ENCODE assay signal across 18 cellular contexts in genomic region chr1:6221210-6221784, GRCh38. TPM values are rescaled to one million over a fixed set of nuclear protein-coding genes. Genes with fewer than 3 reads are reported as not detected.
DNase-seq lines count a peak whose midpoint lies in the region; ATAC-seq, FAIRE-seq and TF ChIP-seq lines count a peak whose summit lies in the region.
"Had no signal": no experiment of that assay in that cellular context is flagged by ENCODE, and none has a peak within 500 bp of the region (broad histone marks: within the 10 kb centered on the region; RNA-seq: fewer than 3 reads in every experiment).

No MANE protein-coding gene starts in this region.

- H4K20me1 ChIP-seq in HCT116 (ENCODE audit: insufficient read depth) (no peaks in the 10 kb centered on the region; the same call in 1 of the 2 replicates), K562 (replicated peaks; ENCODE audit: control insufficient read depth, insufficient read depth, low read length) (0 out of 2 replicates have a peak, but pooled peaks cover 7% of the 10 kb centered on the region), neural progenitor cell (ENCODE audit: low read depth) (peaks cover 26% of the 10 kb centered on the region)

- H3K4me3 ChIP-seq in breast epithelium (no peak overlapping the region), HCT116 (replicated peaks in 1 of 2; ENCODE audit: low read depth in 1 of 2, low read length in 2 of 2) (no peak overlapping the region), K562 (no peak overlapping the region), neural progenitor cell (no peak overlapping the region), vagina (no peak overlapping the region)

- H3K9me3 Mint-ChIP-seq in MCF 10A (ENCODE audit: unreplicated experiment) (no peaks in the 10 kb centered on the region), neural progenitor cell (no peaks in the 10 kb centered on the region)
- no peaks in the 10 kb centered on the region for H3K9me3 Mint-ChIP-seq in CD4-positive, alpha-beta T cell

- H3K4me1 ChIP-seq in breast epithelium (no peaks in the 10 kb centered on the region), HCT116 (ENCODE audit: control insufficient read depth in 1 of 2, insufficient read depth in 2 of 2, low read length in 2 of 2) (peaks cover 76 to 85% of the 10 kb centered on the region in 2 experiments), K562 (replicated peaks in 1 of 2; ENCODE audit: control insufficient read depth in 2 of 2, insufficient read depth in 2 of 2, low read length in 2 of 2) (peaks cover 0 to 6% of the 10 kb centered on the region in 2 experiments; a peak in 2 of 5 replicates), neural progenitor cell (no peaks in the 10 kb centered on the region), vagina (peaks cover 10% of the 10 kb centered on the region)

- WGBS in K562 (ENCODE audit: insufficient coverage, low coverage, missing lambda C conversion rate): 94% methylated on average over 12 of the region's 12 CpGs

- ATAC-seq in HCT116 (no peak), K562 (no peak)
- no peak for ATAC-seq in CD4-positive, alpha-beta T cell (ENCODE audit: poor library complexity)

- H3K9me2 ChIP-seq in HCT116 (ENCODE audit: insufficient read depth): no peaks in the 10 kb centered on the region

- BruUV-seq in MCF 10A (replicated peaks; lab: Mats Ljungman, UMichigan) (TSS peak; percentile 12), HCT116 (replicated peaks; lab: Mats Ljungman, UMichigan) (no TSS peak), K562 (replicated peaks; lab: Mats Ljungman, UMichigan) (no TSS peak)

- TF ChIP-seq RAD21 in HCT116 (IDR thresholded peaks at IDR 0.05; ENCODE audit: low read depth) (no peak), K562 (CRISPR knock-in tag; conservative IDR thresholded peaks at IDR 0.05 in 1 of 2, IDR thresholded peaks at IDR 0.05 in 1 of 2) (no peak)

- no peak for FAIRE-seq in K562 (lab: Jason Lieb, UNC)
- FAIRE-seq: G401.6 had no signal

- H3K27me3 ChIP-seq in breast epithelium (no peaks in the 10 kb centered on the region), HCT116 (ENCODE audit: insufficient read depth, low read length) (no peaks in the 10 kb centered on the region), K562 (ENCODE audit: control insufficient read depth in 2 of 2, insufficient read depth in 2 of 2, low read length in 2 of 2) (no peaks in the 10 kb centered on the region), neural progenitor cell (no peaks in the 10 kb centered on the region), vagina (no peaks in the 10 kb centered on the region)
- no peaks in the 10 kb centered on the region for H3K27me3 ChIP-seq in CD4-positive, alpha-beta T cell (ENCODE audit: control insufficient read depth, insufficient read depth, low read length)

- no peaks in the 10 kb centered on the region for H3K27me3 Mint-ChIP-seq in MCF 10A (ENCODE audit: insufficient read depth, unreplicated experiment)
- peaks cover 5% of the 10 kb centered on the region for H3K27me3 Mint-ChIP-seq in neural progenitor cell (ENCODE audit: insufficient read depth, low read depth)
- peaks cover 7% of the 10 kb centered on the region for H3K27me3 Mint-ChIP-seq in CD4-positive, alpha-beta T cell

- peaks cover 38% of the 10 kb centered on the region for H3K36me3 Mint-ChIP-seq in MCF 10A (ENCODE audit: insufficient read depth, unreplicated experiment)
- peaks cover 25% of the 10 kb centered on the region for H3K36me3 Mint-ChIP-seq in neural progenitor cell
- peaks cover 38% of the 10 kb centered on the region for H3K36me3 Mint-ChIP-seq in CD4-positive, alpha-beta T cell (ENCODE audit: low read depth)

- no peaks in the 10 kb centered on the region for H3K9me1 ChIP-seq in K562 (ENCODE audit: control insufficient read depth, insufficient read depth, low read length)

- CTCF ChIA-PET in MCF 10A (lab: Yijun Ruan, JAX): interaction anchor here (0.6 to 1.2 kb wide), 2 partner anchors 14 to 33 kb away, joined by 3 read pairs; no protein-coding TSS in a partner anchor
- CTCF ChIA-PET in HCT116 (lab: Charles Lee): interaction anchor here (0.8 to 6.5 kb wide), 2 partner anchors 16 to 17 kb away, joined by 3 to 44 read pairs; partner anchors contain the start of gene RNF207
- CTCF ChIA-PET in K562 (lab: Yijun Ruan, JAX; ENCODE audit: low intra/inter-chr PET ratio): no interaction called here
- CTCF ChIA-PET in CD4-positive, alpha-beta T cell (lab: Charles Lee): no interaction called here

- peaks cover 37% of the 10 kb centered on the region for H3K79me2 ChIP-seq in HCT116 (ENCODE audit: insufficient read depth, low read length)
- no peaks in the 10 kb centered on the region; the same call in 2 of the 3 replicates for H3K79me2 ChIP-seq in K562 (ENCODE audit: control insufficient read depth, insufficient read depth, low read length)
- H3K79me2 ChIP-seq in neural progenitor cell (ENCODE audit: low read depth): peaks cover under 1% of the 10 kb centered on the region

- H3F3A ChIP-seq in neural progenitor cell (ENCODE audit: low read depth): peaks cover 21% of the 10 kb centered on the region

- peaks cover 9% of the 10 kb centered on the region for H3K4me1 Mint-ChIP-seq in MCF 10A (ENCODE audit: insufficient read depth, unreplicated experiment)
- peaks cover 21% of the 10 kb centered on the region for H3K4me1 Mint-ChIP-seq in neural progenitor cell
- no peaks in the 10 kb centered on the region for H3K4me1 Mint-ChIP-seq in CD4-positive, alpha-beta T cell (ENCODE audit: low read depth)

- H2AFZ ChIP-seq in HCT116 (ENCODE audit: low read depth, low read length, poor library complexity, severe bottlenecking): no peak overlapping the region
- no peak overlapping the region for H2AFZ ChIP-seq in K562 (ENCODE audit: low read depth, low read length)
- no peak overlapping the region for H2AFZ ChIP-seq in neural progenitor cell (replicated peaks)

- TF ChIP-seq POLR2A in breast epithelium (IDR thresholded peaks at IDR 0.05) (no peak), HCT116 (IDR thresholded peaks at IDR 0.05; ENCODE audit: borderline replicate concordance, extremely low read depth, insufficient read depth, insufficient read length) (no peak), K562 (conservative IDR thresholded peaks at IDR 0.05) (peak; percentile 38; the same call in 1 of the 2 replicates), vagina (IDR thresholded peaks at IDR 0.05) (no peak)

- POLR2A ChIA-PET in MCF 10A (lab: Yijun Ruan, JAX): interaction anchor here (0.7 to 2.1 kb wide), 5 partner anchors 10 to 23 kb away, joined by 3 to 18 read pairs (median 3); partner anchors contain the start of gene ICMT
- POLR2A ChIA-PET in HCT116 (lab: Charles Lee): interaction anchor here (1.2 to 1.6 kb wide), 5 partner anchors 10 to 17 kb away, joined by 3 to 11 read pairs (median 4); partner anchors contain the start of gene RNF207
- POLR2A ChIA-PET in K562 (lab: Yijun Ruan, JAX): interaction anchor here (0.6 to 2.5 kb wide), 6 partner anchors 14 to 228 kb away, joined by 3 to 9 read pairs (median 3); partner anchors contain the start of gene ICMT
- POLR2A ChIA-PET in CD4-positive, alpha-beta T cell (lab: Charles Lee): no interaction called here

- intact Hi-C loops in MCF 10A (cut with micrococcal nuclease): no loop called here
- intact Hi-C loops in breast epithelium (cut with DNase I; ENCODE audit: low total_unique reads): no loop called here
- intact Hi-C loops in HCT116 (cut with micrococcal nuclease): no loop called here
- intact Hi-C loops in K562 (cut with micrococcal nuclease): no loop called here
- intact Hi-C loops in vagina (cut with DNase I): no loop called here
- intact Hi-C loops in CD4-positive, alpha-beta T cell (cut with DNase I, micrococcal nuclease): no loop called here

- in situ Hi-C loops in K562 (cut with MboI): no loop called here

- H3K27ac Mint-ChIP-seq in MCF 10A (ENCODE audit: low read depth, unreplicated experiment): no peak overlapping the region
- H3K27ac Mint-ChIP-seq in neural progenitor cell: no peak overlapping the region
- H3K27ac Mint-ChIP-seq in CD4-positive, alpha-beta T cell: no peak overlapping the region

- H3K27ac ChIP-seq in breast epithelium (no peak overlapping the region), HCT116 (ENCODE audit: low read depth, low read length) (peak overlapping the region; percentile 89), K562 (ENCODE audit: extremely low read depth, low read depth, low read length) (no peak overlapping the region), neural progenitor cell (no peak overlapping the region), vagina (no peak overlapping the region)
- H3K27ac ChIP-seq in CD4-positive, alpha-beta T cell (ENCODE audit: low read depth, low read length): no peak overlapping the region

- no peak for TF ChIP-seq EP300 in K562 (IDR thresholded peaks at IDR 0.05; ENCODE audit: low read length)

- H3K4me3 Mint-ChIP-seq in MCF 10A (ENCODE audit: unreplicated experiment) (no peak overlapping the region), neural progenitor cell (no peak overlapping the region)
- H3K4me3 Mint-ChIP-seq in CD4-positive, alpha-beta T cell: no peak overlapping the region

- RAD21 ChIA-PET in HCT116 (lab: Charles Lee; ENCODE audit: low non-redundant PET in 1 of 2, low total read pairs in 2 of 2, uncharacterized antibody in 2 of 2, unreplicated experiment in 2 of 2): no interaction called here

- H3K9me3 ChIP-seq in breast epithelium: no peaks in the 10 kb centered on the region
- no peaks in the 10 kb centered on the region for H3K9me3 ChIP-seq in HCT116 (ENCODE audit: control insufficient read depth in 1 of 2, insufficient read depth in 1 of 2, low read depth in 1 of 2, low read length in 2 of 2)
- H3K9me3 ChIP-seq in K562 (replicated peaks; ENCODE audit: control insufficient read depth, insufficient read depth, low read depth, low read length): no peaks in the 10 kb centered on the region
- no peaks in the 10 kb centered on the region for H3K9me3 ChIP-seq in neural progenitor cell (ENCODE audit: low read depth)
- H3K9me3 ChIP-seq in vagina: no peaks in the 10 kb centered on the region
- no peaks in the 10 kb centered on the region for H3K9me3 ChIP-seq in CD4-positive, alpha-beta T cell (ENCODE audit: control insufficient read depth, low read length)

- no peak for DNase-seq in MCF 10A (ENCODE audit: unreplicated experiment)
- DNase-seq in breast epithelium (ENCODE audit: low spot score in 2 of 2): no peak
- DNase-seq in HCT116 (ENCODE audit: low read depth, low spot score): no peak
- DNase-seq in K562 (ENCODE audit: extremely low read depth in 1 of 4, low spot score in 3 of 4): no peak
- no peak for DNase-seq in neural progenitor cell (ENCODE audit: low spot score)
- no peak for DNase-seq in vagina (ENCODE audit: extremely low spot score in 2 of 2)
- no peak for DNase-seq in GM10266 (ENCODE audit: extremely low spot score)
- DNase-seq in CD4-positive, alpha-beta T cell: no peak
- DNase-seq: C1 segment of cervical spinal cord, DND-41, KBM-7, NCI-H146, NCI-H2081 treated with DMSO at 0.1 percent for 48 hours, SIG-M5 had no signal

- H3K4me2 ChIP-seq in HCT116 (ENCODE audit: low read length) (peak overlapping the region; percentile 80), K562 (ENCODE audit: insufficient read depth, low read length) (no peak overlapping the region), neural progenitor cell (no peak overlapping the region)

- H3K9ac ChIP-seq in HCT116 (ENCODE audit: low read length) (peak overlapping the region; percentile 67), K562 (ENCODE audit: insufficient read depth in 1 of 2, low read depth in 2 of 2, low read length in 2 of 2) (no peak overlapping the region), neural progenitor cell (peak overlapping the region; percentile 42)

- TF ChIP-seq CTCF in MCF 10A (IDR thresholded peaks at IDR 0.05; ENCODE audit: unreplicated experiment): no peak
- no peak for TF ChIP-seq CTCF in breast epithelium (IDR thresholded peaks at IDR 0.05)
- TF ChIP-seq CTCF in HCT116 (IDR thresholded peaks at IDR 0.05 in 2 of 3, conservative IDR thresholded peaks at IDR 0.05 in 1 of 3; ENCODE audit: borderline replicate concordance in 1 of 3, insufficient read depth in 1 of 3, low read depth in 2 of 3, low read length in 2 of 3): no peak
- no peak for TF ChIP-seq CTCF in K562 (IDR thresholded peaks at IDR 0.05 in 2 of 3, conservative IDR thresholded peaks at IDR 0.05 in 1 of 3; ENCODE audit: insufficient read depth in 2 of 3, low read depth in 1 of 3, low read length in 3 of 3)
- TF ChIP-seq CTCF in neural progenitor cell (IDR thresholded peaks at IDR 0.05): no peak
- TF ChIP-seq CTCF in vagina (IDR thresholded peaks at IDR 0.05): no peak
- no peak for TF ChIP-seq CTCF in GM10266 (IDR thresholded peaks at IDR 0.05; ENCODE audit: control insufficient read depth, insufficient read depth, low read depth, missing control alignments)
- no peak for TF ChIP-seq CTCF in CD4-positive, alpha-beta T cell (IDR thresholded peaks at IDR 0.05)

- H3K36me3 ChIP-seq in breast epithelium: no peaks in the 10 kb centered on the region
- peaks cover 4 to 34% of the 10 kb centered on the region in 2 experiments; a peak in 2 of 4 replicates for H3K36me3 ChIP-seq in HCT116 (ENCODE audit: control insufficient read depth in 1 of 2, insufficient read depth in 2 of 2, low read length in 2 of 2)
- peaks cover 67% of the 10 kb centered on the region; the same call in 2 of the 3 replicates for H3K36me3 ChIP-seq in K562 (ENCODE audit: control insufficient read depth, insufficient read depth, low read length)
- no peaks in the 10 kb centered on the region for H3K36me3 ChIP-seq in neural progenitor cell
- H3K36me3 ChIP-seq in vagina: peaks cover 0 to 32% of the 10 kb centered on the region in 2 donors

RNA-seq across cellular contexts. Expression of gene ICMT, which starts 14.5 kb away (rescaled TPM):
- total RNA-seq in MCF 10A (2022) (26.5 and 28.3 TPM in 2 replicates), breast epithelium (10 to 100 TPM; 54.0 to 61.6 (median 54.7) TPM), HCT116 (2021; ENCODE audit: unreplicated experiment) (70.9 TPM), K562 (2014; rRNA removed) (58.3 and 62.9 TPM in 2 replicates), K562 (2014; rRNA removed; fragmentation: Illumina TruSeq; extraction: Trizol) (56.6 and 58.2 TPM in 2 replicates), K562 (2015; rRNA removed; fragmentation: Illumina TruSeq; extraction: Trizol) (63.3 and 67.4 TPM in 2 replicates), K562 (2021) (63.7 and 74.3 TPM in 2 replicates), neural progenitor cell (ENCODE audit: low replicate concordance) (88.4 and 118 TPM in 2 replicates), vagina (43.2 TPM)
- 33.0 and 41.7 TPM in 2 replicates for polyA plus RNA-seq in HCT116 (2012)
- 34.2 and 46.4 TPM in 2 replicates for total RNA-seq in K562 (2011; cell fraction: chromatin; rRNA removed; ENCODE audit: low replicate concordance)
- 48.3 and 55.9 TPM in 2 replicates for total RNA-seq in K562 (2011; cell fraction: nucleolus; rRNA removed)
- total RNA-seq in K562 (2011; cell fraction: nucleoplasm; rRNA removed): 56.2 and 77.6 TPM in 2 replicates
- polyA plus RNA-seq in K562 (2011; rRNA removed) (36.2 and 49.5 TPM in 2 replicates), K562 (2014; fragmentation: Illumina TruSeq; extraction: Trizol) (48.5 and 57.1 TPM in 2 replicates), K562 (2014; fragmentation: Nextera tagmentation; extraction: Ambion mirVana) (1 to 10 TPM; 4.3 to 6.3 TPM), K562 (2014; rRNA removed) (41.5 and 50.0 TPM in 2 replicates)
- polyA plus RNA-seq in K562 (2011; cell fraction: cytosol; rRNA removed): 46.0 and 48.8 TPM in 2 replicates
- 20.4 and 21.7 TPM in 2 replicates for polyA plus RNA-seq in K562 (2011; cell fraction: nucleus; rRNA removed)
- polyA plus RNA-seq in K562 (2012): 43.1 and 44.0 TPM in 2 replicates
- 59.8 and 70.6 TPM in 2 replicates for polyA minus RNA-seq in K562 (2011; rRNA and poly(A)+ RNA removed)
- 38.5 and 45.1 TPM in 2 replicates for polyA minus RNA-seq in K562 (2011; cell fraction: cytosol; rRNA and poly(A)+ RNA removed)
- polyA minus RNA-seq in K562 (2011; cell fraction: nucleus; rRNA and poly(A)+ RNA removed): 12.3 and 16.6 TPM in 2 replicates
- 1 to 10 TPM; 1.7 to 3.0 TPM for total RNA-seq in CD4-positive, alpha-beta T cell

RNA-seq across cellular contexts. Expression of gene RNF207, which starts 15.4 kb away (rescaled TPM):
- 6.2 and 12.4 TPM in 2 replicates for total RNA-seq in MCF 10A (2022)
- total RNA-seq in breast epithelium: 10 to 100 TPM in 2 of 3 donors, 1 to 10 TPM in 1; 2.7 to 32.4 (median 29.9) TPM
- 61.2 TPM for total RNA-seq in HCT116 (2021; ENCODE audit: unreplicated experiment)
- 28.4 and 32.1 TPM in 2 replicates for polyA plus RNA-seq in HCT116 (2012)
- total RNA-seq in K562 (2011; cell fraction: chromatin; rRNA removed; ENCODE audit: low replicate concordance): 82.0 and 222 TPM in 2 replicates
- 147 and 149 TPM in 2 replicates for total RNA-seq in K562 (2011; cell fraction: nucleolus; rRNA removed)
- 90.3 and 94.3 TPM in 2 replicates for total RNA-seq in K562 (2011; cell fraction: nucleoplasm; rRNA removed)
- total RNA-seq in K562 (2014; rRNA removed): 16.8 and 17.8 TPM in 2 replicates
- 5.3 and 7.0 TPM in 2 replicates for total RNA-seq in K562 (2014; rRNA removed; fragmentation: Illumina TruSeq; extraction: Trizol)
- total RNA-seq in K562 (2015; rRNA removed; fragmentation: Illumina TruSeq; extraction: Trizol): 10.9 and 12.9 TPM in 2 replicates
- total RNA-seq in K562 (2021): 21.7 and 26.6 TPM in 2 replicates
- polyA plus RNA-seq in K562 (2011; rRNA removed): 10.8 and 17.6 TPM in 2 replicates
- 7.7 and 14.1 TPM in 2 replicates for polyA plus RNA-seq in K562 (2011; cell fraction: cytosol; rRNA removed)
- 96.4 and 160 TPM in 2 replicates for polyA plus RNA-seq in K562 (2011; cell fraction: nucleus; rRNA removed)
- polyA plus RNA-seq in K562 (2012): 12.5 and 17.6 TPM in 2 replicates
- polyA plus RNA-seq in K562 (2014; fragmentation: Illumina TruSeq; extraction: Trizol): 13.4 and 14.7 TPM in 2 replicates
- 1 to 10 TPM; 2.7 to 4.3 TPM for polyA plus RNA-seq in K562 (2014; fragmentation: Nextera tagmentation; extraction: Ambion mirVana)
- polyA plus RNA-seq in K562 (2014; rRNA removed): 30.6 and 37.1 TPM in 2 replicates
- polyA minus RNA-seq in K562 (2011; rRNA and poly(A)+ RNA removed): 4.7 and 5.8 TPM in 2 replicates
- 9.4 and 12.2 TPM in 2 replicates for polyA minus RNA-seq in K562 (2011; cell fraction: cytosol; rRNA and poly(A)+ RNA removed)
- polyA minus RNA-seq in K562 (2011; cell fraction: nucleus; rRNA and poly(A)+ RNA removed): 44.0 and 47.4 TPM in 2 replicates
- 3.1 and 5.9 TPM in 2 replicates for total RNA-seq in neural progenitor cell (ENCODE audit: low replicate concordance)
- 19.4 TPM for total RNA-seq in vagina
- total RNA-seq in CD4-positive, alpha-beta T cell: 1 to 10 TPM; 5.4 to 6.8 TPM

RNA-seq across cellular contexts. Expression of gene RPL22, which starts 21.9 kb away (rescaled TPM):
- total RNA-seq in MCF 10A (2022) (477 and 513 TPM in 2 replicates), breast epithelium (100 to 1,000 TPM; 210 to 329 (median 306) TPM), HCT116 (2021; ENCODE audit: unreplicated experiment) (456 TPM), K562 (2014; rRNA removed) (344 and 467 TPM in 2 replicates), K562 (2014; rRNA removed; fragmentation: Illumina TruSeq; extraction: Trizol) (1,165 and 1,306 TPM in 2 replicates), K562 (2015; rRNA removed; fragmentation: Illumina TruSeq; extraction: Trizol) (548 and 579 TPM in 2 replicates), K562 (2021) (578 and 629 TPM in 2 replicates), neural progenitor cell (ENCODE audit: low replicate concordance) (261 and 410 TPM in 2 replicates), vagina (154 TPM)
- polyA plus RNA-seq in HCT116 (2012): 563 and 639 TPM in 2 replicates
- 123 and 176 TPM in 2 replicates for total RNA-seq in K562 (2011; cell fraction: chromatin; rRNA removed; ENCODE audit: low replicate concordance)
- 90.0 and 92.7 TPM in 2 replicates for total RNA-seq in K562 (2011; cell fraction: nucleolus; rRNA removed)
- total RNA-seq in K562 (2011; cell fraction: nucleoplasm; rRNA removed): 151 and 187 TPM in 2 replicates
- polyA plus RNA-seq in K562 (2011; rRNA removed) (446 and 607 TPM in 2 replicates), K562 (2014; fragmentation: Illumina TruSeq; extraction: Trizol) (658 and 673 TPM in 2 replicates), K562 (2014; fragmentation: Nextera tagmentation; extraction: Ambion mirVana) (100 to 1,000 TPM; 581 to 618 TPM), K562 (2014; rRNA removed) (542 and 593 TPM in 2 replicates)
- polyA plus RNA-seq in K562 (2011; cell fraction: cytosol; rRNA removed): 48.5 and 166 TPM in 2 replicates
- polyA plus RNA-seq in K562 (2011; cell fraction: nucleus; rRNA removed): 62.0 and 114 TPM in 2 replicates
- polyA plus RNA-seq in K562 (2012): 1,489 and 2,642 TPM in 2 replicates
- 169 and 228 TPM in 2 replicates for polyA minus RNA-seq in K562 (2011; rRNA and poly(A)+ RNA removed)
- polyA minus RNA-seq in K562 (2011; cell fraction: cytosol; rRNA and poly(A)+ RNA removed): 72.4 and 86.6 TPM in 2 replicates
- 44.0 and 81.2 TPM in 2 replicates for polyA minus RNA-seq in K562 (2011; cell fraction: nucleus; rRNA and poly(A)+ RNA removed)
- 100 to 1,000 TPM; 620 to 652 TPM for total RNA-seq in CD4-positive, alpha-beta T cell

RNA-seq across cellular contexts. Expression of gene HES3, which starts 22.7 kb away (rescaled TPM):
- total RNA-seq in MCF 10A (2022) (not detected in 2 replicates), breast epithelium (not detected), HCT116 (2021; ENCODE audit: unreplicated experiment) (not detected), K562 (2014; rRNA removed) (not detected in 2 replicates), K562 (2014; rRNA removed; fragmentation: Illumina TruSeq; extraction: Trizol) (not detected in 2 replicates), K562 (2015; rRNA removed; fragmentation: Illumina TruSeq; extraction: Trizol) (not detected in 2 replicates), K562 (2021) (0.27 TPM in 1 of 2 replicates, not detected in the other), neural progenitor cell (ENCODE audit: low replicate concordance) (5.5 and 22.2 TPM in 2 replicates), vagina (not detected)
- not detected in 2 replicates for polyA plus RNA-seq in HCT116 (2012)
- not detected in 2 replicates for total RNA-seq in K562 (2011; cell fraction: chromatin; rRNA removed; ENCODE audit: low replicate concordance)
- not detected in 2 replicates for total RNA-seq in K562 (2011; cell fraction: nucleolus; rRNA removed)
- total RNA-seq in K562 (2011; cell fraction: nucleoplasm; rRNA removed): not detected in 2 replicates
- polyA plus RNA-seq in K562 (2011; rRNA removed) (not detected in 2 replicates), K562 (2014; fragmentation: Illumina TruSeq; extraction: Trizol) (not detected in 2 replicates), K562 (2014; fragmentation: Nextera tagmentation; extraction: Ambion mirVana) (not detected), K562 (2014; rRNA removed) (not detected in 2 replicates)
- not detected in 2 replicates for polyA plus RNA-seq in K562 (2011; cell fraction: cytosol; rRNA removed)
- not detected in 2 replicates for polyA plus RNA-seq in K562 (2011; cell fraction: nucleus; rRNA removed)
- not detected in 2 replicates for polyA plus RNA-seq in K562 (2012)
- polyA minus RNA-seq in K562 (2011; rRNA and poly(A)+ RNA removed): not detected in 2 replicates
- not detected in 2 replicates for polyA minus RNA-seq in K562 (2011; cell fraction: cytosol; rRNA and poly(A)+ RNA removed)
- not detected in 2 replicates for polyA minus RNA-seq in K562 (2011; cell fraction: nucleus; rRNA and poly(A)+ RNA removed)
- total RNA-seq in CD4-positive, alpha-beta T cell: not detected
- total RNA-seq: A673; H4; T-helper 1 cell treated with Interleukin-12 subunit alpha and Interleukin-12 subunit beta and Interleukin-4 antibody, amounts not matched to agents 30 ng/mL and 1 ng/mL, for 36 hours had no signal

RNA-seq across cellular contexts. Expression of gene GPR153, which starts 39.6 kb away (rescaled TPM):
- 4.6 and 5.0 TPM in 2 replicates for total RNA-seq in MCF 10A (2022)
- total RNA-seq in breast epithelium: 10 to 100 TPM in 1 of 3 donors, 1 to 10 TPM in 2; 5.4 to 34.6 (median 6.6) TPM
- total RNA-seq in HCT116 (2021; ENCODE audit: unreplicated experiment): 6.1 TPM
- 3.6 and 3.9 TPM in 2 replicates for polyA plus RNA-seq in HCT116 (2012)
- total RNA-seq in K562 (2011; cell fraction: chromatin; rRNA removed; ENCODE audit: low replicate concordance): 0.90 and 4.5 TPM in 2 replicates
- total RNA-seq in K562 (2011; cell fraction: nucleolus; rRNA removed): 2.9 and 4.0 TPM in 2 replicates
- 1.5 and 1.6 TPM in 2 replicates for total RNA-seq in K562 (2011; cell fraction: nucleoplasm; rRNA removed)
- total RNA-seq in K562 (2014; rRNA removed): 0.41 and 1.0 TPM in 2 replicates
- total RNA-seq in K562 (2014; rRNA removed; fragmentation: Illumina TruSeq; extraction: Trizol): 0.25 and 0.26 TPM in 2 replicates
- total RNA-seq in K562 (2015; rRNA removed; fragmentation: Illumina TruSeq; extraction: Trizol): 0.49 and 0.51 TPM in 2 replicates
- 1.3 and 1.5 TPM in 2 replicates for total RNA-seq in K562 (2021)
- polyA plus RNA-seq in K562 (2011; rRNA removed): 0.54 and 0.65 TPM in 2 replicates
- polyA plus RNA-seq in K562 (2011; cell fraction: cytosol; rRNA removed): 0.63 and 2.3 TPM in 2 replicates
- 1.1 and 3.9 TPM in 2 replicates for polyA plus RNA-seq in K562 (2011; cell fraction: nucleus; rRNA removed)
- polyA plus RNA-seq in K562 (2012): 0.79 and 0.86 TPM in 2 replicates
- polyA plus RNA-seq in K562 (2014; fragmentation: Illumina TruSeq; extraction: Trizol): 0.54 and 0.71 TPM in 2 replicates
- polyA plus RNA-seq in K562 (2014; fragmentation: Nextera tagmentation; extraction: Ambion mirVana): under 1 TPM; 0.01 to 0.03 TPM
- 0.85 and 0.90 TPM in 2 replicates for polyA plus RNA-seq in K562 (2014; rRNA removed)
- 0.30 and 0.81 TPM in 2 replicates for polyA minus RNA-seq in K562 (2011; rRNA and poly(A)+ RNA removed)
- polyA minus RNA-seq in K562 (2011; cell fraction: cytosol; rRNA and poly(A)+ RNA removed): 0.86 and 1.2 TPM in 2 replicates
- polyA minus RNA-seq in K562 (2011; cell fraction: nucleus; rRNA and poly(A)+ RNA removed): 0.89 and 1.2 TPM in 2 replicates
- 8.4 and 27.3 TPM in 2 replicates for total RNA-seq in neural progenitor cell (ENCODE audit: low replicate concordance)
- total RNA-seq in vagina: 11.5 TPM
- under 1 TPM; 0.14 to 0.19 TPM for total RNA-seq in CD4-positive, alpha-beta T cell

Comparison
In these comparisons a context has a peak if more than half of its experiments do, and no peak if none do; other contexts are left out.
1. H3K9ac ChIP-seq: peak in HCT116 (single experiment) and neural progenitor cell (single experiment); none in K562 (0 of 2).
2. CTCF ChIA-PET loops: an anchor here in MCF 10A (0.6 to 1.2 kb wide) and HCT116 (0.8 to 6.5 kb wide); none called in K562 and CD4-positive, alpha-beta T cell.